Comparison of ENCODE assay signal across 8 cellular contexts in genomic region chrX:11758400-11759171, GRCh38. TPM values are rescaled to one million over a fixed set of nuclear protein-coding genes. Genes with fewer than 3 reads are reported as not detected.
DNase-seq lines count a peak whose midpoint lies in the region; ATAC-seq, FAIRE-seq and TF ChIP-seq lines count a peak whose summit lies in the region.

No MANE protein-coding gene starts in this region.

- H3K27ac Mint-ChIP-seq in memory B cell: peak overlapping the region; percentile 98

- CTCF ChIA-PET in BJ (lab: Yijun Ruan, JAX): interaction anchor here (0.5 to 1.3 kb wide), 6 partner anchors 12 to 586 kb away, joined by 3 read pairs; no protein-coding TSS in a partner anchor

- peak; percentile 49 for TF ChIP-seq CTCF in BJ (IDR thresholded peaks at IDR 0.05; ENCODE audit: insufficient read depth, low read depth, low read length)

- peak overlapping the region; percentile 94 for H3K4me3 Mint-ChIP-seq in memory B cell

- peaks cover 7% of the 10 kb centered on the region for H3K36me3 Mint-ChIP-seq in memory B cell

- H3K9me3 Mint-ChIP-seq in memory B cell: no peaks in the 10 kb centered on the region

- peak; percentile 39 for ATAC-seq in HG03457 (IDR thresholded peaks at IDR 0.05; ENCODE audit: unreplicated experiment)
- ATAC-seq in memory B cell (ENCODE audit: low read depth): peak; percentile 58

- H3K36me3 ChIP-seq in BJ (ENCODE audit: control insufficient read depth, insufficient read depth, low read length): peaks cover 2% of the 10 kb centered on the region; the same call in 1 of the 2 replicates

- POLR2A ChIA-PET in BJ (lab: Charles Lee): no interaction called here

- FAIRE-seq in GM19239 (lab: Jason Lieb, UNC): peak; percentile 94

- H3K27me3 ChIP-seq in BJ (ENCODE audit: control insufficient read depth, insufficient read depth, low read length): no peaks in the 10 kb centered on the region

- peak overlapping the region; percentile 89 for H3K4me3 ChIP-seq in BJ (ENCODE audit: low read depth, low read length)

- DNase-seq in BJ (ENCODE audit: low read depth) (no peak), GM19239 (ENCODE audit: insufficient read length, low spot score) (peak; percentile 15), NCI-H82 treated with DMSO at 0.1 percent for 48 hours (lab: John Stamatoyannopoulos, UW; ENCODE audit: unreplicated experiment) (peak; percentile 30), memory B cell (ENCODE audit: low spot score in 2 of 2) (peak; percentile 74 to 86)
- peak; percentile 91 for DNase-seq in activated CD8-positive, alpha-beta memory T cell treated with anti-CD3 and anti-CD28 coated beads for 24 hours
- DNase-seq in effector CD8-positive, alpha-beta T cell (lab: John Stamatoyannopoulos, UW): peak; percentile 81
- DNase-seq in stimulated activated CD4-positive, alpha-beta T cell treated with anti-CD3 and anti-CD28 coated beads, TNF-alpha, amount 100 ng/mL, for 48 hours (ENCODE audit: low read depth in 3 of 3): peak; percentile 75 to 79 (median 75)

- H3K27me3 Mint-ChIP-seq in memory B cell: no peaks in the 10 kb centered on the region

- H3K4me1 Mint-ChIP-seq in memory B cell: peaks cover 13% of the 10 kb centered on the region

RNA-seq across cellular contexts. Expression of gene MSL3, which starts 0.5 kb away (rescaled TPM):
- 27.2 and 31.6 TPM in 2 replicates for polyA plus RNA-seq in BJ (2011; rRNA removed)
- polyA minus RNA-seq in BJ (2011; rRNA and poly(A)+ RNA removed): 13.5 and 16.1 TPM in 2 replicates
